ENCODE assay signal across 8 cellular contexts in genomic region chr12:6461401-6462233, GRCh38.
DNase-seq lines count a peak whose midpoint lies in the region; ATAC-seq and TF ChIP-seq lines count a peak whose summit lies in the region.

No MANE protein-coding gene starts in this region.

- peak overlapping the region; percentile 87 for H3K27ac ChIP-seq in HL-60 (replicated peaks)

- no peaks in the 10 kb centered on the region for H3K27me3 ChIP-seq in HL-60 (ENCODE audit: insufficient read depth, poor library complexity, severe bottlenecking)

- H3K4me3 ChIP-seq in HL-60 (replicated peaks; ENCODE audit: insufficient read depth, low read length) (no peak overlapping the region), epithelial cell of esophagus (ENCODE audit: low read length) (no peak overlapping the region)

- ATAC-seq in GM19438 (IDR thresholded peaks at IDR 0.05; ENCODE audit: low read depth, unreplicated experiment): peak; percentile 80

- TF ChIP-seq CTCF in HL-60 (IDR thresholded peaks at IDR 0.05; ENCODE audit: insufficient read depth, low read length): no peak
- TF ChIP-seq CTCF in epithelial cell of esophagus (IDR thresholded peaks at IDR 0.05; ENCODE audit: insufficient read depth, low read depth, low read length, missing control alignments): no peak

- DNase-seq in HL-60 (ENCODE audit: low read depth in 1 of 2, low spot score in 1 of 2) (peak; percentile 95 to 99), epithelial cell of esophagus (ENCODE audit: low read depth) (peak; percentile 53), NCI-H2081 treated with DMSO at 0.1 percent for 48 hours (lab: John Stamatoyannopoulos, UW) (no peak), SW480 (ENCODE audit: low spot score) (no peak), NCI-H2196 (lab: John Stamatoyannopoulos, UW; ENCODE audit: unreplicated experiment) (no peak)
- DNase-seq in activated CD4-positive, alpha-beta T cell treated with anti-CD3 and anti-CD28 coated beads, Interleukin-2, amount 50 U/mL, for 1 hour: peak; percentile 70
- peak; percentile 62 to 77 for DNase-seq in stimulated activated CD4-positive, alpha-beta T cell treated with anti-CD3 and anti-CD28 coated beads, Interleukin-12 subunit alpha, Interleukin-12 subunit beta, amount 100 ng/mL, for 24 hours (ENCODE audit: low read depth in 2 of 2)

Comparison
In these comparisons a context has a peak if more than half of its experiments do, and no peak if none do; other contexts are left out.
1. DNase-seq: peak in HL-60 (2 of 2), activated CD4-positive, alpha-beta T cell treated with anti-CD3 and anti-CD28 coated beads, Interleukin-2, amount 50 U/mL, for 1 hour (single experiment), epithelial cell of esophagus (single experiment) and stimulated activated CD4-positive, alpha-beta T cell treated with anti-CD3 and anti-CD28 coated beads, Interleukin-12 subunit alpha, Interleukin-12 subunit beta, amount 100 ng/mL, for 24 hours (2 of 2); none in NCI-H2081 treated with DMSO at 0.1 percent for 48 hours (single experiment), SW480 (single experiment) and NCI-H2196 (single experiment).